Comparison of ENCODE assay signal across 15 cellular contexts in the genomic region with DNA sequence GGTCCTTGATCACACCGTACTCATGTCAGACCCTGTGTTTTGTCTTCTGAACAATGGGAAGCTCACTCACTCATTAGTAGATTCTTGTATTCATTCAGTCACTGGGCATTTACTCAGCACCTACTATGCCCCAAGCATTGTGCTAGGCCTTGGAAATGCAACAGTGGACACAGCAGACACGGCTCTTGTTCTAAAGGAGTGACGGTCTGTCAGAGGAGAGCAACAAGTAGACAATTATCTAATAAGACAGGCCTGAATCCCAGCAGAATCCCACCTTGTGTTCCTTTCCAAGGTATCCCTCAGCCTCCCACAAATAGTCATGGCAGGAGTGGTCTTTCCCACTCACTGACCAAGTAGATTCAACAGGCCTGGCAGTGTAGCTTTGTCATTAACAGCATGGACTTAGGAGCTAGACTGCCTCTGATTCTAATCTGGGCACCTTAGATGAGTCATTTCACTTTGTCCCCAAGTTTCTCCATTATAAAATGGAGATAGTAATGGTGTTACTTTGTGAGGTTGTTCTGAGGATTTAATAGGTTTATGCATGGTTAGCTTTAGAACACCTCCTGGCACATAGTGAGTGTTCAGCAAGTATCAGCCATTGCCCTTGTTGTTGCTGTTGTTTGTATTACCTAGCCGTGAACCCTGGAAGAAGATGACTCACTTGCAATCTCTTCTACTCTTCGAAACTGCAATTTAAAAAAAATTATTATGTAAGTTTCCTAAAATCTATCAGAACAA.
DNase-seq lines count a peak whose midpoint lies in the region; ATAC-seq and TF ChIP-seq lines count a peak whose summit lies in the region.
"Had no signal": no experiment of that assay in that cellular context is flagged by ENCODE, and none has a peak within 500 bp of the region (broad histone marks: within the 10 kb centered on the region; RNA-seq: fewer than 3 reads in every experiment).

No MANE protein-coding gene starts in this region.

- ATAC-seq in psoas muscle, result peak in 2 of 4 donors; percentile 41 to 52
- ATAC-seq: gastroesophageal sphincter; stimulated activated effector memory CD8-positive, alpha-beta T cell treated with anti-CD3 and anti-CD28 coated beads, Interleukin-12 subunit alpha, Interleukin-12 subunit beta, amount 100 ng/mL, for 72 hours had no signal

- TF ChIP-seq CTCF in esophagus squamous epithelium (IDR thresholded peaks at IDR 0.05) (no peak), psoas muscle (IDR thresholded peaks at IDR 0.05) (no peak), hepatocyte (IDR thresholded peaks at IDR 0.05; ENCODE audit: poor library complexity) (no peak)

- H3K9me2 ChIP-seq in hepatocyte (replicated peaks; ENCODE audit: insufficient read depth), result no peaks in the 10 kb centered on the region

- 70 to 81% methylated on average over 5 of the region's 5 CpGs for WGBS in esophagus squamous epithelium, 2 donors
- WGBS in psoas muscle, 3 donors, result 70 to 86% (median 80%) methylated on average over 5 of the region's 5 CpGs
- 90% methylated on average over 5 of the region's 5 CpGs for WGBS in hepatocyte (ENCODE audit: low lambda C conversion rate, missing lambda C conversion rate)

- peak; percentile 89 for DNase-seq in Caki2 (ENCODE audit: low read depth)
- peak; percentile 47 for DNase-seq in adipocyte (ENCODE audit: low read depth)
- no peak for DNase-seq in esophagus squamous epithelium (lab: John Stamatoyannopoulos, UW)
- no peak for DNase-seq in psoas muscle
- no peak for DNase-seq in epidermal melanocyte (ENCODE audit: insufficient read length, low spot score)
- DNase-seq in stimulated activated CD4-positive, alpha-beta T cell treated with anti-CD3 and anti-CD28 coated beads, Interleukin-4, amount 100 ng/mL, for 24 hours, result no peak
- DNase-seq in hepatocyte (ENCODE audit: low spot score), result no peak
- no peak for DNase-seq in activated effector memory CD4-positive, alpha-beta T cell treated with Interleukin-2 at 50 U/mL for 16 hours
- DNase-seq: activated effector memory CD4-positive, alpha-beta T cell treated with anti-CD3 and anti-CD28 coated beads, Interleukin-2, amount 50 U/mL, for 16 hours; anterior cingulate cortex; H7; trophoblast cell had no signal

- H3K9me3 ChIP-seq in adipocyte (ENCODE audit: control insufficient read depth, low read length) (no peaks in the 10 kb centered on the region), esophagus squamous epithelium (no peaks in the 10 kb centered on the region), psoas muscle (no peaks in the 10 kb centered on the region), hepatocyte (ENCODE audit: low read depth) (no peaks in the 10 kb centered on the region)

- no peaks in the 10 kb centered on the region for H4K20me1 ChIP-seq in hepatocyte (ENCODE audit: insufficient read depth, poor library complexity, severe bottlenecking)

- H3K36me3 ChIP-seq in adipocyte (ENCODE audit: control insufficient read depth, insufficient read depth, low read length, severe bottlenecking) (peaks cover 47% of the 10 kb centered on the region), esophagus squamous epithelium (peaks cover 0 to 11% (median 0%) of the 10 kb centered on the region in 3 donors), psoas muscle (ENCODE audit: insufficient read depth in 1 of 2, low read depth in 1 of 2) (peaks cover 0 to 14% of the 10 kb centered on the region in 2 donors), hepatocyte (replicated peaks; ENCODE audit: insufficient read depth, low read depth) (no peaks in the 10 kb centered on the region)
- H3K36me3 ChIP-seq: gastroesophageal sphincter had no signal

- H3K4me1 ChIP-seq in adipocyte (ENCODE audit: control insufficient read depth, insufficient read depth, low read length) (peaks cover 35% of the 10 kb centered on the region), esophagus squamous epithelium (peaks cover 7 to 66% (median 23%) of the 10 kb centered on the region in 3 donors), psoas muscle (peaks cover 43% of the 10 kb centered on the region), hepatocyte (ENCODE audit: insufficient read depth) (no peaks in the 10 kb centered on the region)

- no peak for TF ChIP-seq POLR2A in esophagus squamous epithelium (IDR thresholded peaks at IDR 0.05)

- H3K4me3 ChIP-seq in adipocyte (ENCODE audit: low read length), result no peak overlapping the region
- no peak overlapping the region for H3K4me3 ChIP-seq in esophagus squamous epithelium
- H3K4me3 ChIP-seq in psoas muscle, result no peak overlapping the region
- no peak overlapping the region for H3K4me3 ChIP-seq in hepatocyte
- H3K4me3 ChIP-seq: gastroesophageal sphincter, skin epidermis had no signal

- H3K27ac ChIP-seq in esophagus squamous epithelium (peak overlapping the region; percentile 26 to 75 (median 58)), psoas muscle (peak overlapping the region; percentile 71), hepatocyte (no peak overlapping the region)

- no peak overlapping the region for H2AFZ ChIP-seq in hepatocyte

- in situ Hi-C loops in Caki2 (cut with HindIII; ENCODE audit: low pct_unique_long_range_greater_than_20kb, low sequenced_read_pairs), result no loop called here

- H3K27me3 ChIP-seq in adipocyte (replicated peaks; ENCODE audit: control insufficient read depth, insufficient read depth, low read length) (no peaks in the 10 kb centered on the region), esophagus squamous epithelium (no peaks in the 10 kb centered on the region), psoas muscle (ENCODE audit: insufficient read depth in 3 of 3, low read length in 2 of 3) (no peaks in the 10 kb centered on the region), hepatocyte (no peaks in the 10 kb centered on the region)
- H3K27me3 ChIP-seq: gastroesophageal sphincter had no signal

- H3K4me2 ChIP-seq in hepatocyte, result no peak overlapping the region

- H3K79me2 ChIP-seq in hepatocyte, result no peaks in the 10 kb centered on the region

- intact Hi-C loops in esophagus squamous epithelium (cut with DNase I), result no loop called here
- intact Hi-C loops in psoas muscle (cut with DNase I), result no loop called here

- H3K9ac ChIP-seq in adipocyte (ENCODE audit: low read length), result no peak overlapping the region

Comparison
In these comparisons a context has a peak if more than half of its experiments do, and no peak if none do; other contexts are left out.
1. DNase-seq: peak in Caki2 (single experiment) and adipocyte (single experiment); none in esophagus squamous epithelium (single experiment), psoas muscle (0 of 2), epidermal melanocyte (single experiment), stimulated activated CD4-positive, alpha-beta T cell treated with anti-CD3 and anti-CD28 coated beads, Interleukin-4, amount 100 ng/mL, for 24 hours (single experiment), hepatocyte (single experiment) and activated effector memory CD4-positive, alpha-beta T cell treated with Interleukin-2 at 50 U/mL for 16 hours (single experiment).